Comparison of ENCODE assay signal across 1 cellular context in genomic region chr9:6641073-6641455, GRCh38.
TF ChIP-seq lines count a peak whose summit lies in the region.

No MANE protein-coding gene starts in this region.

TF ChIP-seq in GM23338, 12 proteins besides CTCF, POLR2A, EP300 and RAD21 (continued from another document):
- TF ChIP-seq REST (IDR thresholded peaks at IDR 0.05; ENCODE audit: unreplicated experiment), result no peak
